ENCODE assay signal across 22 cellular contexts in genomic region chr9:133389025-133389557, GRCh38.
"Had no signal": no experiment of that assay in that cellular context is flagged by ENCODE, and none has a peak within 500 bp of the region (broad histone marks: within the 10 kb centered on the region; RNA-seq: fewer than 3 reads in every experiment).

No MANE protein-coding gene starts in this region.

- H3K4me1 ChIP-seq: adrenal gland had no signal

- H3K27me3 ChIP-seq: adrenal gland, brain microvascular endothelial cell had no signal

- H3K4me3 ChIP-seq: adrenal gland, coronary artery had no signal

- H3K9me3 ChIP-seq: adrenal gland had no signal

- H3K36me3 ChIP-seq: adrenal gland, brain microvascular endothelial cell, WERI-Rb-1 had no signal

- DNase-seq: activated B cell treated with CpG ODN at 0.5 μM for 24 hours; activated CD4-positive, alpha-beta T cell treated with anti-CD3 and anti-CD28 coated beads for 48 hours; activated CD4-positive, alpha-beta T cell treated with anti-CD3 and anti-CD28 coated beads, Interleukin-2, amount 50 U/mL, for 1 hour; activated CD4-positive, alpha-beta T cell treated with anti-CD3 and anti-CD28 coated beads, Interleukin-2, amount 50 U/mL, for 48 hours; activated CD8-positive, alpha-beta memory T cell treated with anti-CD3 and anti-CD28 coated beads, Interleukin-2, amount 10 ng/mL, durations not matched to agents 7 days and 5 days; activated CD8-positive, alpha-beta memory T cell treated with anti-CD3 and anti-CD28 coated beads, Interleukin-2, amount 50 U/mL, for 4 hours; activated CD8-positive, alpha-beta T cell treated with anti-CD3 and anti-CD28 coated beads for 36 hours; activated effector memory CD4-positive, alpha-beta T cell treated with anti-CD3 and anti-CD28 coated beads, Interleukin-2, amount 50 U/mL, for 16 hours; activated naive CD4-positive, alpha-beta T cell treated with anti-CD3 and anti-CD28 coated beads for 36 hours; activated naive CD8-positive, alpha-beta T cell treated with anti-CD3 and anti-CD28 coated beads for 36 hours; activated naive CD8-positive, alpha-beta T cell treated with anti-CD3 and anti-CD28 coated beads, Interleukin-2, amount 50 U/mL, for 24 hours; activated T-cell treated with anti-CD3 and anti-CD28 coated beads, Interleukin-2, amount 50 U/mL, for 1 hour; activated T-cell treated with anti-CD3 and anti-CD28 coated beads, Interleukin-2, amount 50 U/mL, for 48 hours; adrenal gland; brain microvascular endothelial cell; effector CD4-positive, alpha-beta T cell; foreskin fibroblast; T-helper 1 cell; T-helper 17 cell; T1000; WERI-Rb-1 had no signal

- H3K27ac ChIP-seq: adrenal gland, brain microvascular endothelial cell, coronary artery, WERI-Rb-1 had no signal
